Comparison of ENCODE assay signal across 9 cellular contexts in genomic region chr5:172658869-172659513, GRCh38. TPM values are rescaled to one million over a fixed set of nuclear protein-coding genes. Genes with fewer than 3 reads are reported as not detected.
A peak's percentile ranks its signal among the peaks of the same experiment; 100 is the strongest.
DNase-seq lines count a peak whose midpoint lies in the region; ATAC-seq and TF ChIP-seq lines count a peak whose summit lies in the region.
"Had no signal": no experiment of that assay in that cellular context is flagged by ENCODE, and none has a peak within 500 bp of the region (broad histone marks: within the 10 kb centered on the region; RNA-seq: fewer than 3 reads in every experiment).

No MANE protein-coding gene starts in this region.

- H3K27me3 ChIP-seq in duodenal mucosa (ENCODE audit: control insufficient read depth in 1 of 2, insufficient read depth in 2 of 2, low read length in 2 of 2) (no peaks in the 10 kb centered on the region), transverse colon (no peaks in the 10 kb centered on the region)

- intact Hi-C loops in mucosa of descending colon (cut with DNase I, micrococcal nuclease) (no loop called here), transverse colon (cut with DNase I; ENCODE audit: low total_unique reads) (loop anchor here (5.0 kb wide), 1 partner anchor 102 kb away; no protein-coding TSS in a partner anchor)

- no peak overlapping the region for H3K9ac ChIP-seq in duodenal mucosa (ENCODE audit: low read depth in 1 of 2, low read length in 2 of 2)

- DNase-seq in NCI-H446 treated with DMSO at 0.1 percent for 48 hours (lab: John Stamatoyannopoulos, UW) (peak; percentile 35), mucosa of descending colon (peak; percentile 80 to 81 (median 80)), transverse colon (peak; percentile 60), NCI-H2107 treated with DMSO at 0.1 percent for 48 hours (lab: John Stamatoyannopoulos, UW; ENCODE audit: unreplicated experiment) (no peak), COLO829 (ENCODE audit: low spot score) (no peak)
- DNase-seq: stimulated activated naive CD8-positive, alpha-beta T cell treated with anti-CD3 and anti-CD28 coated beads, Interleukin-15, Interleukin-2, amounts not matched to agents 100 U/mL and 50 U/mL, for 24 hours had no signal

- H3K4me3 ChIP-seq in duodenal mucosa (ENCODE audit: low read depth in 1 of 2, low read length in 2 of 2) (no peak overlapping the region), mucosa of descending colon (no peak overlapping the region), transverse colon (no peak overlapping the region)

- peaks cover 26 to 29% of the 10 kb centered on the region in 2 donors for H3K4me1 ChIP-seq in duodenal mucosa (ENCODE audit: control insufficient read depth in 1 of 2, insufficient read depth in 2 of 2, low read length in 2 of 2)
- peaks cover 31% of the 10 kb centered on the region for H3K4me1 ChIP-seq in mucosa of descending colon (ENCODE audit: low read depth)
- H3K4me1 ChIP-seq in transverse colon = peaks cover 33 to 54% (median 40%) of the 10 kb centered on the region in 4 donors

- WGBS in transverse colon (ENCODE audit: low coverage in 1 of 2), 2 donors = 42% methylated on average over 8 of the region's 9 CpGs; no CpG with 5 or more reads in 1 of the 2 donors

- TF ChIP-seq POLR2A in transverse colon (IDR thresholded peaks at IDR 0.05) = no peak

- TF ChIP-seq CTCF in mucosa of descending colon (IDR thresholded peaks at IDR 0.05) (no peak), transverse colon (IDR thresholded peaks at IDR 0.05) (no peak)

- H3K36me3 ChIP-seq in duodenal mucosa (ENCODE audit: control insufficient read depth in 1 of 2, insufficient read depth in 2 of 2, low read length in 2 of 2) (peaks cover 4 to 5% of the 10 kb centered on the region in 2 donors), mucosa of descending colon (ENCODE audit: low read depth) (peaks cover 4% of the 10 kb centered on the region), transverse colon (no peaks in the 10 kb centered on the region)

- peak; percentile 78 for ATAC-seq in mucosa of descending colon
- ATAC-seq in GM18870 (IDR thresholded peaks at IDR 0.05; ENCODE audit: unreplicated experiment) = no peak
- ATAC-seq in HG02759 (IDR thresholded peaks at IDR 0.05; ENCODE audit: unreplicated experiment) = no peak

- H3K9me3 ChIP-seq in duodenal mucosa (ENCODE audit: control insufficient read depth in 1 of 2, low read length in 2 of 2) (peaks cover 7 to 9% of the 10 kb centered on the region in 2 donors), mucosa of descending colon (peaks cover 7% of the 10 kb centered on the region), transverse colon (no peaks in the 10 kb centered on the region)

- in situ Hi-C loops in transverse colon (cut with MboI; ENCODE audit: low pct_ligation_motif_present in 1 of 4, low pct_unique_long_range_greater_than_20kb in 1 of 4, low sequenced_read_pairs in 3 of 4) = no loop called here

- no peak for TF ChIP-seq EP300 in transverse colon (IDR thresholded peaks at IDR 0.05; ENCODE audit: low read depth)

- peak overlapping the region; percentile 44 for H3K27ac ChIP-seq in duodenal mucosa (ENCODE audit: low read depth, low read length)
- peak overlapping the region; percentile 86 to 94 (median 90) for H3K27ac ChIP-seq in transverse colon

RNA-seq across cellular contexts. Expression of gene NEURL1B, which starts 17.9 kb away (rescaled TPM):
- total RNA-seq in mucosa of descending colon (10 to 100 TPM; 65.7 to 97.6 (median 96.6) TPM), transverse colon (100 to 1,000 TPM in 2 of 4 donors, 10 to 100 TPM in 2; 74.6 to 168 (median 94.5) TPM)

Comparison
In these comparisons a context has a peak if more than half of its experiments do, and no peak if none do; other contexts are left out.
1. DNase-seq: peak in NCI-H446 treated with DMSO at 0.1 percent for 48 hours (single experiment), mucosa of descending colon (3 of 3) and transverse colon (single experiment); none in NCI-H2107 treated with DMSO at 0.1 percent for 48 hours (single experiment) and COLO829 (single experiment).